In genomic region chr3:34213481-34213880, GRCh38 we compare ENCODE assay signal across 18 cellular contexts.
A peak's percentile ranks its signal among the peaks of the same experiment; 100 is the strongest.
DNase-seq lines count a peak whose midpoint lies in the region; TF ChIP-seq lines count a peak whose summit lies in the region.
"Had no signal": no experiment of that assay in that cellular context is flagged by ENCODE, and none has a peak within 500 bp of the region (broad histone marks: within the 10 kb centered on the region; RNA-seq: fewer than 3 reads in every experiment).

No MANE protein-coding gene starts in this region.

- H4K5ac ChIP-seq in H9 (ENCODE audit: insufficient read length, low read depth, low read length), result no peak overlapping the region

- H3K23ac ChIP-seq in mesenchymal stem cell (ENCODE audit: low read length in 2 of 2), result no peak overlapping the region
- no peak overlapping the region for H3K23ac ChIP-seq in H9 (ENCODE audit: insufficient read length, low read depth, low read length)

- H2BK120ac ChIP-seq in mesenchymal stem cell (ENCODE audit: low read depth, low read length) (no peak overlapping the region), H9 (ENCODE audit: low read depth, low read length, poor library complexity, severe bottlenecking) (no peak overlapping the region)

- H3K27me3 Mint-ChIP-seq in H9 (ENCODE audit: low read depth), result no peaks in the 10 kb centered on the region

- H2AFZ ChIP-seq in mesenchymal stem cell (ENCODE audit: low read depth, low read length), result no peak overlapping the region
- H2AFZ ChIP-seq in H9 (ENCODE audit: low read length), result no peak overlapping the region

- TF ChIP-seq POLR2A in vagina (IDR thresholded peaks at IDR 0.05), result no peak

- H2BK12ac ChIP-seq in mesenchymal stem cell (ENCODE audit: low read length in 2 of 2) (no peak overlapping the region), H9 (ENCODE audit: insufficient read length, low read depth, low read length) (no peak overlapping the region)

- no peak overlapping the region for H3K4me2 ChIP-seq in mesenchymal stem cell (ENCODE audit: low read length, poor library complexity, severe bottlenecking)
- no peak overlapping the region for H3K4me2 ChIP-seq in H9 (ENCODE audit: insufficient read depth, insufficient read length, low read length)

- no TSS peak for BruUV-seq in A673 (replicated peaks; lab: Mats Ljungman, UMichigan)

- CTCF ChIA-PET in A673 (lab: Charles Lee), result interaction anchor here (1.1 kb wide), 1 partner anchor 47 kb away, joined by 3 read pairs; no protein-coding TSS in a partner anchor

- no peaks in the 10 kb centered on the region for H3K36me3 Mint-ChIP-seq in H9 (ENCODE audit: insufficient read depth in 1 of 3, low read depth in 3 of 3)
- H3K36me3 Mint-ChIP-seq: natural killer cell had no signal

- H4K8ac ChIP-seq in mesenchymal stem cell (ENCODE audit: low read length) (no peak overlapping the region), H9 (replicated peaks; ENCODE audit: insufficient read length, low read depth, low read length) (no peak overlapping the region)

- no peaks in the 10 kb centered on the region for H3K79me2 ChIP-seq in H9 (ENCODE audit: insufficient read depth, low read length)

- H3K9me3 Mint-ChIP-seq in H9, result no peaks in the 10 kb centered on the region
- H3K9me3 Mint-ChIP-seq: natural killer cell had no signal

- H3K9ac ChIP-seq in mesenchymal stem cell (ENCODE audit: low read length), result no peak overlapping the region
- H3K9ac ChIP-seq in H9 (ENCODE audit: extremely low read depth, insufficient read length, low read length), result no peak overlapping the region

- H3K27ac ChIP-seq in A673 (ENCODE audit: low read depth, low read length, poor library complexity, severe bottlenecking), result peak overlapping the region; percentile 68
- peak overlapping the region; percentile 22 for H3K27ac ChIP-seq in angular gyrus (ENCODE audit: low read depth, low read length)
- H3K27ac ChIP-seq in mesenchymal stem cell (ENCODE audit: low read length, poor library complexity, severe bottlenecking), result peak overlapping the region; percentile 54
- H3K27ac ChIP-seq in H9 (ENCODE audit: insufficient read length, low read depth, low read length), result no peak overlapping the region
- H3K27ac ChIP-seq in vagina, result no peak overlapping the region
- H3K27ac ChIP-seq: HL-60 had no signal

- H2AK5ac ChIP-seq in mesenchymal stem cell (ENCODE audit: low read length, severe bottlenecking) (no peak overlapping the region), H9 (ENCODE audit: insufficient read length, low read length) (no peak overlapping the region)

- POLR2A ChIA-PET in A673 (lab: Charles Lee; ENCODE audit: low non-redundant PET), result interaction anchor here (0.6 kb wide), 1 partner anchor 50 kb away, joined by 3 read pairs; no protein-coding TSS in a partner anchor

- no peaks in the 10 kb centered on the region for H3K23me2 ChIP-seq in H9 (ENCODE audit: insufficient read length, low read depth, low read length, poor library complexity, severe bottlenecking)

- no peak overlapping the region for H3T11ph ChIP-seq in H9 (ENCODE audit: low read length)

- no peak overlapping the region for H3K4me3 ChIP-seq in A673 (ENCODE audit: low read depth, low read length, poor library complexity, severe bottlenecking)
- H3K4me3 ChIP-seq in mesenchymal stem cell (ENCODE audit: insufficient read depth in 1 of 2, low read depth in 1 of 2, low read length in 2 of 2), result no peak overlapping the region
- H3K4me3 ChIP-seq in vagina, result no peak overlapping the region
- H3K4me3 ChIP-seq: K562, lung had no signal

- 72% methylated on average over 3 of the region's 4 CpGs for WGBS in mesenchymal stem cell
- WGBS in H9 (ENCODE audit: extremely low coverage, insufficient read length, low lambda C conversion rate), result no CpG with 5 or more reads among the region's 4 CpGs

- intact Hi-C loops in A673 (cut with micrococcal nuclease; ENCODE audit: unreplicated experiment), result no loop called here
- intact Hi-C loops in vagina (cut with DNase I), result no loop called here

- peaks cover 0 to 5% of the 10 kb centered on the region in 2 experiments; a peak in 2 of 4 replicates for H3K4me1 Mint-ChIP-seq in H9
- H3K4me1 Mint-ChIP-seq: activated T-helper 17 cell treated with anti-CD3 and anti-CD28 coated beads, Interleukin-2, amount 50 U/mL, for 72 hours; natural killer cell had no signal

- H3K4me3 Mint-ChIP-seq in H9, result no peak overlapping the region
- H3K4me3 Mint-ChIP-seq: activated T-helper 17 cell treated with anti-CD3 and anti-CD28 coated beads, Interleukin-2, amount 50 U/mL, for 72 hours; natural killer cell had no signal

- H2BK5ac ChIP-seq in mesenchymal stem cell (ENCODE audit: low read depth, low read length, poor library complexity, severe bottlenecking), result no peak overlapping the region
- no peak overlapping the region for H2BK5ac ChIP-seq in H9 (ENCODE audit: insufficient read length, low read length)

- no peak overlapping the region for H2BK20ac ChIP-seq in H9 (ENCODE audit: low read depth, low read length, poor library complexity, severe bottlenecking)

- no peak overlapping the region for H3K27ac Mint-ChIP-seq in H9
- H3K27ac Mint-ChIP-seq: activated T-helper 17 cell treated with anti-CD3 and anti-CD28 coated beads, Interleukin-2, amount 50 U/mL, for 72 hours; natural killer cell had no signal

- H3K79me1 ChIP-seq in mesenchymal stem cell (replicated peaks; ENCODE audit: low read length, poor library complexity, severe bottlenecking) (no peaks in the 10 kb centered on the region), H9 (ENCODE audit: insufficient read depth, low read depth, low read length, poor library complexity, severe bottlenecking) (no peaks in the 10 kb centered on the region)

- H3K36me3 ChIP-seq in A673 (ENCODE audit: insufficient read depth, low read length, poor library complexity, severe bottlenecking), result no peaks in the 10 kb centered on the region
- H3K36me3 ChIP-seq in mesenchymal stem cell (ENCODE audit: control insufficient read depth in 1 of 2, insufficient read depth in 2 of 2, low read depth in 1 of 2, low read length in 2 of 2), result no peaks in the 10 kb centered on the region
- H3K36me3 ChIP-seq in vagina, result no peaks in the 10 kb centered on the region

- H3K14ac ChIP-seq in mesenchymal stem cell (ENCODE audit: low read length in 2 of 2) (no peak overlapping the region), H9 (ENCODE audit: insufficient read depth, low read length) (no peak overlapping the region)

- no peaks in the 10 kb centered on the region for H3K9me3 ChIP-seq in A673 (ENCODE audit: low read depth, low read length, poor library complexity, severe bottlenecking)
- no peaks in the 10 kb centered on the region for H3K9me3 ChIP-seq in mesenchymal stem cell (ENCODE audit: control insufficient read depth, low read length)
- H3K9me3 ChIP-seq in H9 (ENCODE audit: control insufficient read depth, low read depth, low read length), result no peaks in the 10 kb centered on the region
- H3K9me3 ChIP-seq in vagina, result no peaks in the 10 kb centered on the region

- peaks cover 86% of the 10 kb centered on the region for H3K4me1 ChIP-seq in A673 (ENCODE audit: insufficient read depth, low read length, poor library complexity, severe bottlenecking)
- peaks cover 5% of the 10 kb centered on the region for H3K4me1 ChIP-seq in mesenchymal stem cell (ENCODE audit: control insufficient read depth, insufficient read depth, low read depth, low read length)
- H3K4me1 ChIP-seq in H9 (ENCODE audit: insufficient read depth, low read length), result no peaks in the 10 kb centered on the region
- H3K4me1 ChIP-seq in vagina, result no peaks in the 10 kb centered on the region

- TF ChIP-seq CTCF in A673 (conservative IDR thresholded peaks at IDR 0.05; ENCODE audit: low read depth, low read length), result no peak
- TF ChIP-seq CTCF in H9 (conservative IDR thresholded peaks at IDR 0.05), result no peak
- TF ChIP-seq CTCF in vagina (IDR thresholded peaks at IDR 0.05), result no peak

- DNase-seq in A673 (ENCODE audit: low spot score) (peak; percentile 75), NCI-H1417 (lab: John Stamatoyannopoulos, UW) (peak in 2 of 3 experiments; percentile 51 to 75), mesenchymal stem cell (no peak), H9 (no peak), NCI-H526 treated with DMSO at 0.1 percent for 48 hours (lab: John Stamatoyannopoulos, UW) (no peak), NCI-H2227 treated with DMSO at 0.1 percent for 48 hours (lab: John Stamatoyannopoulos, UW) (no peak), vagina (ENCODE audit: extremely low spot score in 2 of 2) (no peak)
- DNase-seq: activated CD4-positive, CD25-positive, alpha-beta regulatory T cell; cortex of kidney; natural killer cell; NCI-H1105; NK-92 treated with Interleukin-12 subunit alpha and Interleukin-12 subunit beta, amount 100 ng/mL, for 24 hours; T-helper 2 cell had no signal

- H2BK15ac ChIP-seq in mesenchymal stem cell (ENCODE audit: low read depth, poor library complexity, severe bottlenecking), result no peak overlapping the region
- H2BK15ac ChIP-seq in H9 (ENCODE audit: low read depth, low read length), result no peak overlapping the region

- no peaks in the 10 kb centered on the region for H3K27me3 ChIP-seq in A673 (replicated peaks; ENCODE audit: insufficient read depth, low read depth, low read length, poor library complexity)
- no peaks in the 10 kb centered on the region for H3K27me3 ChIP-seq in mesenchymal stem cell (ENCODE audit: control insufficient read depth in 1 of 2, insufficient read depth in 1 of 2, low read length in 2 of 2)
- H3K27me3 ChIP-seq in H9 (ENCODE audit: insufficient read depth, low read length), result no peaks in the 10 kb centered on the region
- H3K27me3 ChIP-seq in vagina, result no peaks in the 10 kb centered on the region

- H3K4ac ChIP-seq in mesenchymal stem cell (ENCODE audit: low read depth in 1 of 2, low read length in 2 of 2) (no peak overlapping the region), H9 (ENCODE audit: low read depth, low read length) (no peak overlapping the region)

- H4K91ac ChIP-seq in mesenchymal stem cell (ENCODE audit: low read length), result peak overlapping the region; percentile 53
- H4K91ac ChIP-seq in H9 (ENCODE audit: insufficient read length, low read depth, low read length), result no peak overlapping the region

- no peak overlapping the region for H3K56ac ChIP-seq in H9 (ENCODE audit: insufficient read length, low read depth, low read length)

- H4K20me1 ChIP-seq in H9 (ENCODE audit: control insufficient read depth, insufficient read depth, insufficient read length), result no peaks in the 10 kb centered on the region

- H3K18ac ChIP-seq in mesenchymal stem cell (ENCODE audit: low read depth in 1 of 2, low read length in 2 of 2) (no peak overlapping the region), H9 (ENCODE audit: insufficient read length, low read depth, low read length) (no peak overlapping the region)

Comparison
In these comparisons a context has a peak if more than half of its experiments do, and no peak if none do; other contexts are left out.
1. DNase-seq: peak in A673 (single experiment) and NCI-H1417 (2 of 3); none in mesenchymal stem cell (single experiment), H9 (single experiment), NCI-H526 treated with DMSO at 0.1 percent for 48 hours (single experiment), NCI-H2227 treated with DMSO at 0.1 percent for 48 hours (single experiment) and vagina (0 of 2).
2. H3K27ac ChIP-seq: peak in A673 (single experiment), angular gyrus (single experiment) and mesenchymal stem cell (single experiment); none in H9 (single experiment) and vagina (single experiment).